ENCODE assay signal across 29 cellular contexts in the genomic region with DNA sequence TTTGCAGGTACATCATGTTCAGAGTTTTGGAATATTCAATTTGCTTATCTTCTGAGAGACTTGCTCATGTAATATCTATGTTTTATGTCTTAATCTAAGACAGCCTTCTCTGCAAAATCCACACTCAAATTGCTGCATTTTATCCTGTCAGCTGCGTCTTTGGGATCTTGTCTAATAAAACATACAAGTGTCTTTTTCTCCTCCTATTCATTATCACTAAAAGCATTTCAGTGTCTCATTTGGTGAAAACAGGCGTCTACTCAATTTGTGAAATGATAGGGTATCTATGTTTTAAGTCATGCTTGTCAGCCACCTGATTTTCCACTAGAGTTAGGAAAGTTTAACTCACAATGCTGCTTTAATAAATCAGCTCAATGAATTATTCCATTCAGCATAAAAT.
"Had no signal": no experiment of that assay in that cellular context is flagged by ENCODE, and none has a peak within 500 bp of the region (broad histone marks: within the 10 kb centered on the region; RNA-seq: fewer than 3 reads in every experiment).

No MANE protein-coding gene starts in this region.

- H3K4me1 ChIP-seq: ascending aorta had no signal

- H3K27ac ChIP-seq: ascending aorta, cardiac muscle cell, WERI-Rb-1 had no signal

- H3K9me3 ChIP-seq: ascending aorta had no signal

- DNase-seq: activated CD4-positive, alpha-beta memory T cell treated with anti-CD3 and anti-CD28 coated beads, Interleukin-2, amount 10 ng/mL, durations not matched to agents 7 days and 5 days; activated CD4-positive, alpha-beta T cell treated with anti-CD3 and anti-CD28 coated beads for 1 hour; activated CD4-positive, alpha-beta T cell treated with anti-CD3 and anti-CD28 coated beads for 36 hours; activated CD4-positive, alpha-beta T cell treated with anti-CD3 and anti-CD28 coated beads for 48 hours; activated CD4-positive, alpha-beta T cell treated with anti-CD3 and anti-CD28 coated beads, Interleukin-2, amount 10 ng/mL, durations not matched to agents 7 days and 5 days; activated CD4-positive, alpha-beta T cell treated with anti-CD3 and anti-CD28 coated beads, Interleukin-2, amount 50 U/mL, for 48 hours; activated CD4-positive, CD25-positive, alpha-beta regulatory T cell; activated CD8-positive, alpha-beta memory T cell treated with anti-CD3 and anti-CD28 coated beads for 24 hours; activated CD8-positive, alpha-beta memory T cell treated with anti-CD3 and anti-CD28 coated beads, Interleukin-2, amount 10 ng/mL, durations not matched to agents 7 days and 5 days; activated CD8-positive, alpha-beta memory T cell treated with anti-CD3 and anti-CD28 coated beads, Interleukin-2, amount 50 U/mL, for 48 hours; activated CD8-positive, alpha-beta T cell treated with anti-CD3 and anti-CD28 coated beads, Interleukin-2, amount 10 ng/mL, durations not matched to agents 7 days and 5 days; activated effector memory CD4-positive, alpha-beta T cell treated with Interleukin-2 at 50 U/mL for 16 hours; activated gamma-delta T cell; activated naive CD4-positive, alpha-beta T cell treated with anti-CD3 and anti-CD28 coated beads, Interleukin-2, amount 10 ng/mL, durations not matched to agents 7 days and 5 days; activated naive CD4-positive, alpha-beta T cell treated with Interleukin-2 at 50 U/mL for 16 hours; activated naive CD8-positive, alpha-beta T cell treated with anti-CD3 and anti-CD28 coated beads, Interleukin-2, amount 10 ng/mL, durations not matched to agents 7 days and 5 days; activated naive CD8-positive, alpha-beta T cell treated with anti-CD3 and anti-CD28 coated beads, Interleukin-2, amount 50 U/mL, for 24 hours; activated T-cell treated with anti-CD3 and anti-CD28 coated beads, Interleukin-2, amount 50 U/mL, for 24 hours; activated T-cell treated with anti-CD3 and anti-CD28 coated beads, Interleukin-2, amount 50 U/mL, for 48 hours; amygdala; anterior cingulate cortex; caudate nucleus; cerebellar nuclear complex; T-helper 1 cell; T-helper 2 cell; T-helper 9 cell; WERI-Rb-1 had no signal

- H3K4me3 ChIP-seq: ascending aorta, cardiac muscle cell had no signal

- H3K36me3 ChIP-seq: ascending aorta, cardiac muscle cell, WERI-Rb-1 had no signal

- H3K27me3 ChIP-seq: ascending aorta, cardiac muscle cell had no signal
